ENCODE assay signal across 10 cellular contexts in the genomic region with DNA sequence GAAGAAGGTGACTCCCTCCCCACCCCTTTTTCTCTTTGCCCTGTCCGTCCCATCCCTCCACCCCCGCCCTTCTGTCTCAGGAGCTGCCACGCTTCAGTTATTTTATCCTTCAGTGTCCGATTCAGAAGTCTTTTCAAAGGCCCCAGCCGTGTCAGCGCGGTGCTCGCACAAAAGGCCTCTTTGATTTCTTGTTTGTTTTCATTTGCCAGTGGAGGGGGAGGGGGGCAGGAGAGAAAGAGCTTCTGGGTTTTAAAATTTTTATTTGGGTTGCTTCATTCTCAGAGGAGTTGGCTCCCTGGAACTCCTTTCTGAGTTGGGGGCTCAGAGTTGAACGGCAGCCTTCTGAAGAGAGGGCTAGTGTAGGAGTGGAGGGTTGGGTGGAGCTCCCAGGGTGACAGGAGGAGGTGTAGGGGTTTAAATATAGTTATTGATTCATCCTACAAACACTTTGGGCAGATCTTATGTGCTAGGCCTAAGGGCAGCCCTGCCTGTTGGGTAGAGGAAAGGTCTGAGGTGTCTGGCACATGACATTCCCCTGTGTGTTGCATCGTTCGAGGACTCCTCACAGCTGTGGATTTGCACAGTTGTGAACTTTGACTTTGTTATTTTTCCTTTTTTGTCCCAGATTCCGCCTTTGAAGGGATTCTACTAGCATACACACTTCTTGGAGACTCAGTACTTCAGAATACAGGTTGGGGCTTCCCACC. TPM values are rescaled to one million over a fixed set of nuclear protein-coding genes. Genes with fewer than 3 reads are reported as not detected.
DNase-seq lines count a peak whose midpoint lies in the region; ATAC-seq and TF ChIP-seq lines count a peak whose summit lies in the region.
"Had no signal": no experiment of that assay in that cellular context is flagged by ENCODE, and none has a peak within 500 bp of the region (broad histone marks: within the 10 kb centered on the region; RNA-seq: fewer than 3 reads in every experiment).

No MANE protein-coding gene starts in this region.

- in situ Hi-C loops in Panc1 (cut with HindIII; ENCODE audit: low pct_unique_long_range_greater_than_20kb, low sequenced_read_pairs) = no loop called here

- H3K9me3 ChIP-seq in Panc1 (ENCODE audit: control insufficient read depth, insufficient read depth, low read depth, low read length) = no peaks in the 10 kb centered on the region

- H3K4me3 ChIP-seq in Panc1 (ENCODE audit: low read depth in 2 of 2, low read length in 2 of 2) (peak overlapping the region in 1 of 2 experiments; percentile 2; a peak in 1 of 4 replicates), fibroblast of mammary gland (ENCODE audit: control insufficient read depth, low read depth, low read length) (no peak overlapping the region)

- TF ChIP-seq CTCF in Panc1 (IDR thresholded peaks at IDR 0.05) (no peak), fibroblast of mammary gland (conservative IDR thresholded peaks at IDR 0.05; ENCODE audit: control insufficient read depth, insufficient read depth, low read depth, low read length) (no peak)

- no peak overlapping the region for H3K27ac Mint-ChIP-seq in activated CD4-positive, alpha-beta memory T cell treated with anti-CD3 and anti-CD28 coated beads, Interleukin-2, amount 10 ng/mL, durations not matched to agents 7 days and 5 days
- H3K27ac Mint-ChIP-seq: activated T-helper 17 cell treated with anti-CD3 and anti-CD28 coated beads, Interleukin-2, amount 50 U/mL, for 72 hours had no signal

- POLR2A ChIA-PET in Panc1 (lab: Charles Lee) = no interaction called here
- POLR2A ChIA-PET in activated CD4-positive, alpha-beta memory T cell treated with anti-CD3 and anti-CD28 coated beads, Interleukin-2, amount 10 ng/mL, durations not matched to agents 7 days and 5 days (lab: Charles Lee) = no interaction called here

- DNase-seq in DMS153 treated with DMSO at 0.1 percent for 48 hours (lab: John Stamatoyannopoulos, UW; ENCODE audit: unreplicated experiment) = peak; percentile 50
- no peak for DNase-seq in Panc1 (ENCODE audit: low read depth, low spot score)
- peak; percentile 72 for DNase-seq in fibroblast of mammary gland (ENCODE audit: low read depth)
- DNase-seq in posterior cingulate gyrus = peak in 6 of 10 donors; percentile 60 to 95 (median 76)
- DNase-seq in KG1 (lab: John Stamatoyannopoulos, UW) = no peak
- DNase-seq in activated CD4-positive, alpha-beta memory T cell treated with anti-CD3 and anti-CD28 coated beads, Interleukin-2, amount 10 ng/mL, durations not matched to agents 7 days and 5 days = no peak
- no peak for DNase-seq in NCI-H1930 (lab: John Stamatoyannopoulos, UW)
- no peak for DNase-seq in stimulated activated CD4-positive, alpha-beta T cell treated with anti-CD3 and anti-CD28 coated beads, Interleukin-12 subunit alpha, Interleukin-12 subunit beta, amount 100 ng/mL, for 4 hours
- DNase-seq: NCI-H82 had no signal

- no peaks in the 10 kb centered on the region for H3K27me3 ChIP-seq in Panc1 (ENCODE audit: control insufficient read depth, insufficient read depth, low read length)

- H3K4me3 Mint-ChIP-seq in activated CD4-positive, alpha-beta memory T cell treated with anti-CD3 and anti-CD28 coated beads, Interleukin-2, amount 10 ng/mL, durations not matched to agents 7 days and 5 days = no peak overlapping the region
- H3K4me3 Mint-ChIP-seq: activated T-helper 17 cell treated with anti-CD3 and anti-CD28 coated beads, Interleukin-2, amount 50 U/mL, for 72 hours had no signal

- peak; percentile 41 for ATAC-seq in Panc1
- ATAC-seq: activated T-helper 17 cell treated with anti-CD3 and anti-CD28 coated beads, Interleukin-2, amount 50 U/mL, for 72 hours had no signal

- no TSS peak for BruUV-seq in Panc1 (replicated peaks; lab: Mats Ljungman, UMichigan)

- H3K9me3 Mint-ChIP-seq in activated CD4-positive, alpha-beta memory T cell treated with anti-CD3 and anti-CD28 coated beads, Interleukin-2, amount 10 ng/mL, durations not matched to agents 7 days and 5 days = no peaks in the 10 kb centered on the region
- H3K9me3 Mint-ChIP-seq: activated T-helper 17 cell treated with anti-CD3 and anti-CD28 coated beads, Interleukin-2, amount 50 U/mL, for 72 hours had no signal

- no peaks in the 10 kb centered on the region; the same call in 1 of the 2 replicates for H3K36me3 ChIP-seq in Panc1 (ENCODE audit: control insufficient read depth, insufficient read depth, low read length)

- intact Hi-C loops in Panc1 (cut with micrococcal nuclease; ENCODE audit: unreplicated experiment) (loop anchor here (10.0 kb wide), 2 partner anchors 47 to 63 kb away; no protein-coding TSS in a partner anchor), posterior cingulate gyrus (cut with DNase I) (loop anchor here (2.0 to 5.0 kb wide), 4 partner anchors 29 to 60 kb away; no protein-coding TSS in a partner anchor)

- CTCF ChIA-PET in Panc1 (lab: Charles Lee) = interaction anchor here (0.7 to 1.1 kb wide), 3 partner anchors 11 to 30 kb away, joined by 3 to 5 read pairs (median 3); no protein-coding TSS in a partner anchor
- CTCF ChIA-PET in activated CD4-positive, alpha-beta memory T cell treated with anti-CD3 and anti-CD28 coated beads, Interleukin-2, amount 10 ng/mL, durations not matched to agents 7 days and 5 days (lab: Charles Lee) = interaction anchor here (1.1 to 3.6 kb wide), 5 partner anchors 13 to 147 kb away, joined by 3 to 25 read pairs (median 8); no protein-coding TSS in a partner anchor

- H3K4me1 ChIP-seq in Panc1 (ENCODE audit: control insufficient read depth, insufficient read depth, low read length) = peaks cover 95% of the 10 kb centered on the region

- no peaks in the 10 kb centered on the region for H3K4me1 Mint-ChIP-seq in activated CD4-positive, alpha-beta memory T cell treated with anti-CD3 and anti-CD28 coated beads, Interleukin-2, amount 10 ng/mL, durations not matched to agents 7 days and 5 days
- H3K4me1 Mint-ChIP-seq: activated T-helper 17 cell treated with anti-CD3 and anti-CD28 coated beads, Interleukin-2, amount 50 U/mL, for 72 hours had no signal

- peaks cover 7% of the 10 kb centered on the region for H3K27me3 Mint-ChIP-seq in activated CD4-positive, alpha-beta memory T cell treated with anti-CD3 and anti-CD28 coated beads, Interleukin-2, amount 10 ng/mL, durations not matched to agents 7 days and 5 days

- no peaks in the 10 kb centered on the region for H3K36me3 Mint-ChIP-seq in activated CD4-positive, alpha-beta memory T cell treated with anti-CD3 and anti-CD28 coated beads, Interleukin-2, amount 10 ng/mL, durations not matched to agents 7 days and 5 days (ENCODE audit: low read depth)

- H3K27ac ChIP-seq in Panc1 (ENCODE audit: low read length) = peak overlapping the region; percentile 86

RNA-seq across cellular contexts. Expression of a gene that starts 36.8 kb away (rescaled TPM):
- total RNA-seq in Panc1 (2021; ENCODE audit: unreplicated experiment) = 144 TPM
- 107 TPM for polyA plus RNA-seq in Panc1 (2012; ENCODE audit: insufficient read length)
- total RNA-seq in activated CD4-positive, alpha-beta memory T cell treated with anti-CD3 and anti-CD28 coated beads, Interleukin-2, amount 10 ng/mL, durations not matched to agents 7 days and 5 days = under 1 TPM in 1 of 2 experiments, not detected in 1; 0.05 TPM

Comparison
In these comparisons a context has a peak if more than half of its experiments do, and no peak if none do; other contexts are left out.
1. DNase-seq: peak in DMS153 treated with DMSO at 0.1 percent for 48 hours (single experiment), fibroblast of mammary gland (single experiment) and posterior cingulate gyrus (6 of 10); none in Panc1 (single experiment), KG1 (single experiment), activated CD4-positive, alpha-beta memory T cell treated with anti-CD3 and anti-CD28 coated beads, Interleukin-2, amount 10 ng/mL, durations not matched to agents 7 days and 5 days (single experiment), NCI-H1930 (0 of 2) and stimulated activated CD4-positive, alpha-beta T cell treated with anti-CD3 and anti-CD28 coated beads, Interleukin-12 subunit alpha, Interleukin-12 subunit beta, amount 100 ng/mL, for 4 hours (single experiment).
2. RNA of a gene that starts 36.8 kb away (total RNA-seq): 144 TPM in Panc1 (single experiment); 0.05 TPM in activated CD4-positive, alpha-beta memory T cell treated with anti-CD3 and anti-CD28 coated beads, Interleukin-2, amount 10 ng/mL, durations not matched to agents 7 days and 5 days; every median in the first group is over 100 times any median in the second.